10 cellular contexts compared by ENCODE assay signal in the genomic region with DNA sequence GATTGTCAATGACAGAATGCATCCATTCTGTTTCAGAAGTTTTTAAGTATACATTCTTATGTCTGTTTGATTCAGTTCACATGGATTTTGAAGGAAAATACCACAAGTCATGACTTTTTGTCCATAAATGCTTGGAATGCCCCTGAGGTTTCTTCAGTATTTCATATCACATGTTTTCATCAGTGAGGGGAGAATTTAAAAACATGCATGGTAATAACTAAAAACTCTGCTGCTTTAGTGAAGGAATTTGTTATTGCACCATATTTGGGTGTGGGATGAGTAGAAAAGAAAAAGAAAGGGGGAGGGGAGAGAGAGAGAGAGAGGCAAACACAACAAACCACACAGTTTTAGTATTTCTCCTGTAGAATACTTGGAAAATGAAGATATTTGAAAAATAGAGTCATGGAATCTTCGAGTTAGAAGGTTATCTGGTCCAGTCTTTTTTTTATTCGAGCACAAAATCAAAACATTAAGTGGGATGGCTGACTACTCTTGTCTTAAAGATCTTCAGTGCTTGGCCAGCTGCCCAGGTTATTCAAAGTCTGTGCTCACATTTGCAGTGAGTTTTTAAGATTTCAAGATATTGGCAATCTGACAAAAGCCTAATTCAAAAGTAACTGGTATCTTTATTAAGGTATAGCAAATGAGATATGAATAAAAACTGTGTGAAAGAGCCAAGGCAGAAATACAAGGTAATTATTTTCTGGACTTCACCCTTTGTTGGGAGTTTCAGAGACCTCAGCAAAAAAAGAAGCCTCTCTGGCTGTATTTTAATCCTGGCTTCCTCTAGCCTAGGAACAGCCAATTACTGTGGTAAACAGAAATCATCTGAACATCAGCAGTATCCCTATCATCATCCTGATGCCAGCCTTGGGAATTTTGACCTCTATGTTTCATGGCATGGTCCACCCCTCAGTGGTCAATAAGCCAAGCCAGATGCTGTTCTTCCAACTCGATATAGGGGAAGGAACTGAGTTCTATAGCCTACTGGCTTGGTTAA.
DNase-seq lines count a peak whose midpoint lies in the region; ATAC-seq, FAIRE-seq and TF ChIP-seq lines count a peak whose summit lies in the region.
"Had no signal": no experiment of that assay in that cellular context is flagged by ENCODE, and none has a peak within 500 bp of the region (broad histone marks: within the 10 kb centered on the region; RNA-seq: fewer than 3 reads in every experiment).

No MANE protein-coding gene starts in this region.

- ATAC-seq in HG03196 (IDR thresholded peaks at IDR 0.05; ENCODE audit: unreplicated experiment), result no peak
- ATAC-seq: activated CD8-positive, alpha-beta T cell treated with anti-CD3 and anti-CD28 coated beads, Interleukin-2, amount 10 ng/mL, durations not matched to agents 7 days and 5 days; HepG2 had no signal

- H4K20me1 ChIP-seq in astrocyte (ENCODE audit: insufficient read depth, low read length) (no peaks in the 10 kb centered on the region), keratinocyte (ENCODE audit: control insufficient read depth, extremely low read depth, insufficient read depth, low read length) (no peaks in the 10 kb centered on the region)

- H3K79me2 ChIP-seq in astrocyte (ENCODE audit: insufficient read depth, low read length), result no peaks in the 10 kb centered on the region
- H3K79me2 ChIP-seq in keratinocyte (ENCODE audit: control insufficient read depth, insufficient read depth, low read length), result no peaks in the 10 kb centered on the region

- H2AFZ ChIP-seq in astrocyte (ENCODE audit: low read depth, low read length) (no peak overlapping the region), keratinocyte (ENCODE audit: control insufficient read depth, low read length) (peak overlapping the region; percentile 55)

- H3K9me3 Mint-ChIP-seq in astrocyte (ENCODE audit: unreplicated experiment), result no peaks in the 10 kb centered on the region

- H3K27me3 ChIP-seq in astrocyte (ENCODE audit: insufficient read depth, low read length), result no peaks in the 10 kb centered on the region
- no peaks in the 10 kb centered on the region for H3K27me3 ChIP-seq in keratinocyte (ENCODE audit: control insufficient read depth, extremely low read depth, insufficient read depth, low read length)
- no peaks in the 10 kb centered on the region for H3K27me3 ChIP-seq in tibial artery

- peak; percentile 79 for DNase-seq in HT1080 (ENCODE audit: low read depth)
- peak; percentile 99 for DNase-seq in astrocyte (ENCODE audit: low read depth)
- DNase-seq in keratinocyte (ENCODE audit: low read depth, low spot score), result no peak
- DNase-seq in tibial artery, result peak; percentile 68 to 72
- DNase-seq in NCI-H1694 treated with DMSO at 0.1 percent for 48 hours (lab: John Stamatoyannopoulos, UW), result no peak
- DNase-seq in OCI-M2 (lab: John Stamatoyannopoulos, UW; ENCODE audit: unreplicated experiment), result no peak
- DNase-seq in NCI-H1417 (lab: John Stamatoyannopoulos, UW), result no peak
- DNase-seq: activated CD8-positive, alpha-beta T cell treated with anti-CD3 and anti-CD28 coated beads, Interleukin-2, amount 10 ng/mL, durations not matched to agents 7 days and 5 days had no signal

- H3K4me1 Mint-ChIP-seq in astrocyte (ENCODE audit: low read depth, unreplicated experiment), result peaks cover 47% of the 10 kb centered on the region

- intact Hi-C loops in tibial artery (cut with DNase I; ENCODE audit: low total_unique reads), result no loop called here

- H3K9me3 ChIP-seq in astrocyte (ENCODE audit: insufficient read depth, low read depth, low read length) (no peaks in the 10 kb centered on the region), keratinocyte (ENCODE audit: control insufficient read depth, low read depth, low read length) (no peaks in the 10 kb centered on the region), tibial artery (no peaks in the 10 kb centered on the region)

- peaks cover 22% of the 10 kb centered on the region for H3K4me1 ChIP-seq in astrocyte (ENCODE audit: insufficient read depth, low read length)
- H3K4me1 ChIP-seq in keratinocyte (ENCODE audit: control insufficient read depth, extremely low read depth, insufficient read depth, low read length), result peaks cover 27% of the 10 kb centered on the region
- peaks cover 0 to 36% (median 16%) of the 10 kb centered on the region in 4 donors for H3K4me1 ChIP-seq in tibial artery

- no peaks in the 10 kb centered on the region for H3K27me3 Mint-ChIP-seq in astrocyte (ENCODE audit: low read depth, unreplicated experiment)

- H3K9me1 ChIP-seq in keratinocyte (ENCODE audit: control insufficient read depth, extremely low read depth, insufficient read depth, low read length), result no peaks in the 10 kb centered on the region

- peak overlapping the region; percentile 67 for H3K4me2 ChIP-seq in astrocyte (ENCODE audit: low read length)
- H3K4me2 ChIP-seq in keratinocyte (ENCODE audit: control insufficient read depth, extremely low read depth, insufficient read depth, low read depth, low read length), result peak overlapping the region; percentile 53

- H3K27ac ChIP-seq in astrocyte (ENCODE audit: low read depth, low read length) (peak overlapping the region; percentile 86), keratinocyte (ENCODE audit: control insufficient read depth, insufficient read depth, low read length) (peak overlapping the region; percentile 71), tibial artery (peak overlapping the region; percentile 55 to 69)

- no peak overlapping the region for H3K4me3 Mint-ChIP-seq in astrocyte (ENCODE audit: unreplicated experiment)
- H3K4me3 Mint-ChIP-seq: activated CD8-positive, alpha-beta T cell treated with anti-CD3 and anti-CD28 coated beads, Interleukin-2, amount 10 ng/mL, durations not matched to agents 7 days and 5 days had no signal

- H3K27ac Mint-ChIP-seq in astrocyte (ENCODE audit: unreplicated experiment), result peak overlapping the region; percentile 97
- H3K27ac Mint-ChIP-seq: activated CD8-positive, alpha-beta T cell treated with anti-CD3 and anti-CD28 coated beads, Interleukin-2, amount 10 ng/mL, durations not matched to agents 7 days and 5 days had no signal

- H3K36me3 ChIP-seq in astrocyte (ENCODE audit: insufficient read depth, low read length) (no peaks in the 10 kb centered on the region), keratinocyte (ENCODE audit: control insufficient read depth in 2 of 2, extremely low read depth in 1 of 2, insufficient read depth in 2 of 2, low read length in 2 of 2) (no peaks in the 10 kb centered on the region), tibial artery (no peaks in the 10 kb centered on the region)

- no peak for TF ChIP-seq CTCF in astrocyte (IDR thresholded peaks at IDR 0.05; ENCODE audit: insufficient read depth, low read depth, low read length)
- TF ChIP-seq CTCF in keratinocyte (optimal IDR thresholded peaks at IDR 0.05 in 1 of 3, IDR thresholded peaks at IDR 0.05 in 1 of 3, conservative IDR thresholded peaks at IDR 0.05 in 1 of 3; ENCODE audit: extremely low read depth in 1 of 3, insufficient read depth in 2 of 3, low read length in 3 of 3), result no peak
- TF ChIP-seq CTCF in tibial artery (IDR thresholded peaks at IDR 0.05), result no peak

- H3K9ac ChIP-seq in astrocyte (ENCODE audit: low read length), result peak overlapping the region; percentile 57
- peak overlapping the region; percentile 57 for H3K9ac ChIP-seq in keratinocyte (ENCODE audit: control insufficient read depth, extremely low read depth, insufficient read depth, low read length)

- H3K36me3 Mint-ChIP-seq in astrocyte (ENCODE audit: low read depth, unreplicated experiment), result peaks cover 3% of the 10 kb centered on the region

- dilution Hi-C loops in keratinocyte (cut with MboI; ENCODE audit: extremely low pct_ligation_motif_present, low sequenced_read_pairs), result no loop called here

- H3K4me3 ChIP-seq in astrocyte (ENCODE audit: insufficient read depth, low read depth, low read length), result peak overlapping the region; percentile 8
- peak overlapping the region in 2 of 3 experiments; percentile 8 to 10 for H3K4me3 ChIP-seq in keratinocyte (ENCODE audit: control insufficient read depth in 2 of 3, extremely low read depth in 1 of 3, insufficient read depth in 2 of 3, low read depth in 1 of 3, low read length in 3 of 3)
- H3K4me3 ChIP-seq in tibial artery, result no peak overlapping the region

- FAIRE-seq in astrocyte (lab: Jason Lieb, UNC) (peak; percentile 97), keratinocyte (lab: Jason Lieb, UNC) (peak; percentile 62)
- FAIRE-seq: HepG2 had no signal

Comparison
In these comparisons a context has a peak if more than half of its experiments do, and no peak if none do; other contexts are left out.
1. DNase-seq: peak in HT1080 (single experiment), astrocyte (single experiment) and tibial artery (2 of 2); none in keratinocyte (single experiment), NCI-H1694 treated with DMSO at 0.1 percent for 48 hours (single experiment), OCI-M2 (single experiment) and NCI-H1417 (0 of 3).
2. H3K4me3 ChIP-seq: peak in astrocyte (single experiment) and keratinocyte (2 of 3); none in tibial artery (0 of 2).
3. Peak in every context shown above with its lines, with median percentiles within 50 percentile points of each other: H3K27ac ChIP-seq.